21 cellular contexts compared by ENCODE assay signal in the genomic region with DNA sequence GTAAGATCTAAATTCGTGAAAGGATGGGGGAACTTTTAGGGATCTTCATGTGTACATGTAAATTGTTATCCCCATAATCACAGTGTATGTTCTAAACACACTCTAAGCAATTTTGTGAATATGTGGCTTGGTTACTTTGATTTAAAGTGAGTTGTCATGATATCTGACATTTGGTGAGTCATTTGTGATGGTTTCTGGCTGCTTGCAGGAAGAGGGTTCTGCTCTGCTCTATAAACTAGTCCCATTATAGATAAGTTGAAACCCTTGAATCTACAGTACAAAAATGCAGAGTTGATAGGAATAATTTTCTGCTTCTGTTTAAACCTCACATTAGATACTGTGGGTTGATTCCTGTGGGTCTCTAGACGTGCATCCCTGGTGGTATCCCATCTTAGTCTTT. TPM values are rescaled to one million over a fixed set of nuclear protein-coding genes. Genes with fewer than 3 reads are reported as not detected.
DNase-seq lines count a peak whose midpoint lies in the region; ATAC-seq and TF ChIP-seq lines count a peak whose summit lies in the region.
"Had no signal": no experiment of that assay in that cellular context is flagged by ENCODE, and none has a peak within 500 bp of the region (broad histone marks: within the 10 kb centered on the region; RNA-seq: fewer than 3 reads in every experiment).

No MANE protein-coding gene starts in this region.

- H3K9me3 Mint-ChIP-seq in activated naive CD4-positive, alpha-beta T cell treated with anti-CD3 and anti-CD28 coated beads for 36 hours: no peaks in the 10 kb centered on the region
- H3K9me3 Mint-ChIP-seq in activated T-helper 17 cell treated with anti-CD3 and anti-CD28 coated beads, Interleukin-2, amount 50 U/mL, for 72 hours: no peaks in the 10 kb centered on the region
- H3K9me3 Mint-ChIP-seq: CD4-positive, CD25-positive, alpha-beta regulatory T cell; CD8-positive, alpha-beta memory T cell; H9 had no signal

- CTCF ChIA-PET in activated naive CD4-positive, alpha-beta T cell treated with anti-CD3 and anti-CD28 coated beads for 36 hours (lab: Charles Lee): interaction anchor here (1.2 kb wide), 1 partner anchor 36 kb away, joined by 5 read pairs; no protein-coding TSS in a partner anchor

- peaks cover 2% of the 10 kb centered on the region for H3K27me3 Mint-ChIP-seq in activated naive CD4-positive, alpha-beta T cell treated with anti-CD3 and anti-CD28 coated beads for 36 hours (ENCODE audit: low read depth)
- no peaks in the 10 kb centered on the region for H3K27me3 Mint-ChIP-seq in activated T-helper 17 cell treated with anti-CD3 and anti-CD28 coated beads, Interleukin-2, amount 50 U/mL, for 72 hours

- intact Hi-C loops in activated naive CD4-positive, alpha-beta T cell treated with anti-CD3 and anti-CD28 coated beads for 36 hours (cut with micrococcal nuclease): no loop called here
- intact Hi-C loops in left lung (cut with DNase I): no loop called here

- no peak overlapping the region for H3K4me3 Mint-ChIP-seq in activated naive CD4-positive, alpha-beta T cell treated with anti-CD3 and anti-CD28 coated beads for 36 hours
- H3K4me3 Mint-ChIP-seq in activated T-helper 17 cell treated with anti-CD3 and anti-CD28 coated beads, Interleukin-2, amount 50 U/mL, for 72 hours: no peak overlapping the region
- H3K4me3 Mint-ChIP-seq: B cell; CD4-positive, CD25-positive, alpha-beta regulatory T cell; CD8-positive, alpha-beta memory T cell; H9 had no signal

- ATAC-seq in activated T-helper 17 cell treated with anti-CD3 and anti-CD28 coated beads, Interleukin-2, amount 50 U/mL, for 72 hours (replicated peaks): peak; percentile 72
- ATAC-seq in left lung: no peak
- ATAC-seq: GM12878 had no signal

- H3K27ac ChIP-seq in left lung: no peak overlapping the region
- H3K27ac ChIP-seq: BLaER1 treated with 17β-estradiol and CSF1 and Interleukin-3, amounts not matched to agents 10 nM and 100 nM had no signal

- no peak overlapping the region for H3K4me3 ChIP-seq in left lung
- H3K4me3 ChIP-seq: BLaER1 treated with 17β-estradiol and CSF1 and Interleukin-3, amounts not matched to agents 10 nM and 100 nM; GM12878 had no signal

- no peaks in the 10 kb centered on the region for H3K4me1 ChIP-seq in left lung
- H3K4me1 ChIP-seq: BLaER1 treated with 17β-estradiol and CSF1 and Interleukin-3, amounts not matched to agents 10 nM and 100 nM had no signal

- H3K27ac Mint-ChIP-seq in activated naive CD4-positive, alpha-beta T cell treated with anti-CD3 and anti-CD28 coated beads for 36 hours: no peak overlapping the region
- no peak overlapping the region for H3K27ac Mint-ChIP-seq in activated T-helper 17 cell treated with anti-CD3 and anti-CD28 coated beads, Interleukin-2, amount 50 U/mL, for 72 hours
- H3K27ac Mint-ChIP-seq: B cell; CD4-positive, CD25-positive, alpha-beta regulatory T cell; H9 had no signal

- DNase-seq in activated naive CD4-positive, alpha-beta T cell treated with anti-CD3 and anti-CD28 coated beads for 36 hours: peak; percentile 8
- no peak for DNase-seq in activated naive CD4-positive, alpha-beta T cell treated with anti-CD3 and anti-CD28 coated beads, Interleukin-2, amount 50 U/mL, for 16 hours
- peak; percentile 2 for DNase-seq in HCEC 1CT
- peak; percentile 39 for DNase-seq in OCI-M1 (lab: John Stamatoyannopoulos, UW)
- no peak for DNase-seq in NCI-H1417 (lab: John Stamatoyannopoulos, UW)
- no peak for DNase-seq in left lung
- DNase-seq: CD4-positive, CD25-positive, alpha-beta regulatory T cell; CD8-positive, alpha-beta memory T cell; COR-L47; DMS 273 treated with DMSO at 0.1 percent for 48 hours; DMS53; DND-41; EL; H9 had no signal

- no peaks in the 10 kb centered on the region for H3K36me3 ChIP-seq in left lung
- H3K36me3 ChIP-seq: BLaER1 treated with 17β-estradiol and CSF1 and Interleukin-3, amounts not matched to agents 10 nM and 100 nM had no signal

- peaks cover 14% of the 10 kb centered on the region for H3K4me1 Mint-ChIP-seq in activated naive CD4-positive, alpha-beta T cell treated with anti-CD3 and anti-CD28 coated beads for 36 hours (ENCODE audit: low read depth)
- peaks cover 5% of the 10 kb centered on the region for H3K4me1 Mint-ChIP-seq in activated T-helper 17 cell treated with anti-CD3 and anti-CD28 coated beads, Interleukin-2, amount 50 U/mL, for 72 hours
- H3K4me1 Mint-ChIP-seq: B cell; CD4-positive, CD25-positive, alpha-beta regulatory T cell; CD8-positive, alpha-beta memory T cell; H9 had no signal

- no peaks in the 10 kb centered on the region for H3K36me3 Mint-ChIP-seq in activated naive CD4-positive, alpha-beta T cell treated with anti-CD3 and anti-CD28 coated beads for 36 hours (ENCODE audit: low read depth)
- no peaks in the 10 kb centered on the region for H3K36me3 Mint-ChIP-seq in activated T-helper 17 cell treated with anti-CD3 and anti-CD28 coated beads, Interleukin-2, amount 50 U/mL, for 72 hours (ENCODE audit: low read depth)
- H3K36me3 Mint-ChIP-seq: CD4-positive, CD25-positive, alpha-beta regulatory T cell; CD8-positive, alpha-beta memory T cell had no signal

- no peaks in the 10 kb centered on the region for H3K9me3 ChIP-seq in left lung
- H3K9me3 ChIP-seq: BLaER1 treated with 17β-estradiol and CSF1 and Interleukin-3, amounts not matched to agents 10 nM and 100 nM had no signal

- TF ChIP-seq CTCF in left lung (IDR thresholded peaks at IDR 0.05): no peak

- no peaks in the 10 kb centered on the region for H3K27me3 ChIP-seq in left lung
- H3K27me3 ChIP-seq: BLaER1 treated with 17β-estradiol and CSF1 and Interleukin-3, amounts not matched to agents 10 nM and 100 nM had no signal

RNA-seq across cellular contexts. Expression of a gene that starts 14.8 kb away (rescaled TPM):
- not detected for total RNA-seq in activated naive CD4-positive, alpha-beta T cell treated with anti-CD3 and anti-CD28 coated beads for 36 hours
- total RNA-seq in activated T-helper 17 cell treated with anti-CD3 and anti-CD28 coated beads, Interleukin-2, amount 50 U/mL, for 72 hours: not detected
- total RNA-seq in left lung: not detected
- total RNA-seq: A172; CD4-positive, CD25-positive, alpha-beta regulatory T cell; CD8-positive, alpha-beta memory T cell; G401; HT-29 had no signal

Comparison
In these comparisons a context has a peak if more than half of its experiments do, and no peak if none do; other contexts are left out.
1. DNase-seq: peak in activated naive CD4-positive, alpha-beta T cell treated with anti-CD3 and anti-CD28 coated beads for 36 hours (single experiment), HCEC 1CT (single experiment) and OCI-M1 (single experiment); none in activated naive CD4-positive, alpha-beta T cell treated with anti-CD3 and anti-CD28 coated beads, Interleukin-2, amount 50 U/mL, for 16 hours (single experiment), NCI-H1417 (0 of 3) and left lung (0 of 2).